In genomic region chr9:113375057-113376023, GRCh38 we compare ENCODE assay signal across 10 cellular contexts. TPM values are rescaled to one million over a fixed set of nuclear protein-coding genes. Genes with fewer than 3 reads are reported as not detected.
A peak's percentile ranks its signal among the peaks of the same experiment; 100 is the strongest.
DNase-seq lines count a peak whose midpoint lies in the region; ATAC-seq and TF ChIP-seq lines count a peak whose summit lies in the region.
"Had no signal": no experiment of that assay in that cellular context is flagged by ENCODE, and none has a peak within 500 bp of the region (broad histone marks: within the 10 kb centered on the region; RNA-seq: fewer than 3 reads in every experiment).

No MANE protein-coding gene starts in this region.

- no peaks in the 10 kb centered on the region for H3K27me3 ChIP-seq in adrenal gland
- no peaks in the 10 kb centered on the region for H3K27me3 ChIP-seq in right lobe of liver
- no peaks in the 10 kb centered on the region for H3K27me3 ChIP-seq in upper lobe of right lung
- H3K27me3 ChIP-seq in effector memory CD4-positive, alpha-beta T cell (replicated peaks; ENCODE audit: control insufficient read depth, insufficient read depth, low read length, poor library complexity, severe bottlenecking) = no peaks in the 10 kb centered on the region
- H3K27me3 ChIP-seq: neutrophil, tibial nerve had no signal

- H3K36me3 ChIP-seq in adrenal gland (replicated peaks in 1 of 2) (peaks cover 0 to 25% of the 10 kb centered on the region in 2 donors), right lobe of liver (peaks cover 0 to 25% (median 8%) of the 10 kb centered on the region in 4 donors), upper lobe of right lung (no peaks in the 10 kb centered on the region)
- peaks cover 17% of the 10 kb centered on the region for H3K36me3 ChIP-seq in effector memory CD4-positive, alpha-beta T cell (ENCODE audit: control insufficient read depth, insufficient read depth, low read length)

- TF ChIP-seq CTCF in adrenal gland (IDR thresholded peaks at IDR 0.05) (no peak), right lobe of liver (IDR thresholded peaks at IDR 0.05) (no peak), upper lobe of right lung (IDR thresholded peaks at IDR 0.05) (no peak)

- in situ Hi-C loops in ACHN (cut with HindIII; ENCODE audit: low pct_ligation_motif_present, low pct_unique_long_range_greater_than_20kb, low sequenced_read_pairs) = no loop called here

- intact Hi-C loops in adrenal gland (cut with DNase I) (no loop called here), right lobe of liver (cut with DNase I) (no loop called here), upper lobe of right lung (cut with DNase I) (no loop called here)

- peak overlapping the region; percentile 87 to 99 (median 91) for H3K27ac ChIP-seq in adrenal gland
- peak overlapping the region in 2 of 3 donors; percentile 70 to 83 for H3K27ac ChIP-seq in right lobe of liver
- H3K27ac ChIP-seq in upper lobe of right lung = no peak overlapping the region
- H3K27ac ChIP-seq in effector memory CD4-positive, alpha-beta T cell (ENCODE audit: insufficient read depth, low read length, poor library complexity, severe bottlenecking) = no peak overlapping the region
- H3K27ac ChIP-seq: neutrophil had no signal

- H3K9me3 ChIP-seq in adrenal gland (replicated peaks in 1 of 3) = no peaks in the 10 kb centered on the region
- H3K9me3 ChIP-seq in right lobe of liver = no peaks in the 10 kb centered on the region
- H3K9me3 ChIP-seq in upper lobe of right lung = no peaks in the 10 kb centered on the region
- no peaks in the 10 kb centered on the region for H3K9me3 ChIP-seq in effector memory CD4-positive, alpha-beta T cell (ENCODE audit: control insufficient read depth, low read length)
- H3K9me3 ChIP-seq: neutrophil, tibial nerve had no signal

- peak overlapping the region in 2 of 4 donors; percentile 78 to 99 for H3K4me3 ChIP-seq in adrenal gland
- H3K4me3 ChIP-seq in right lobe of liver = peak overlapping the region; percentile 68 to 99 (median 94)
- H3K4me3 ChIP-seq in upper lobe of right lung = peak overlapping the region; percentile 69
- no peak overlapping the region for H3K4me3 ChIP-seq in effector memory CD4-positive, alpha-beta T cell (ENCODE audit: insufficient read depth, low read depth, low read length, poor library complexity, severe bottlenecking)

- peak; percentile 9 for DNase-seq in stimulated activated CD4-positive, alpha-beta T cell treated with anti-CD3 and anti-CD28 coated beads, Interleukin-1b, Interleukin-23, amount 100 ng/mL, for 48 hours
- DNase-seq in stimulated activated CD4-positive, alpha-beta T cell treated with anti-CD3 and anti-CD28 coated beads, Interleukin-4, amount 100 ng/mL, for 1 hour = no peak
- DNase-seq in adrenal gland (peak; percentile 51 to 87 (median 82)), right lobe of liver (no peak), upper lobe of right lung (peak; percentile 25), ACHN (no peak), NOMO-1 treated with dmso at 0.1 percent for 144 hours (lab: John Stamatoyannopoulos, UW; ENCODE audit: unreplicated experiment) (no peak)
- DNase-seq in effector memory CD4-positive, alpha-beta T cell = no peak

- WGBS in adrenal gland, 4 donors = 47 to 66% (median 60%) methylated on average over 6 of the region's 6 CpGs
- 31% methylated on average over 5 of the region's 6 CpGs for whole genome bisulfite sequencing in right lobe of liver (ENCODE audit: insufficient coverage, low coverage, low lambda C conversion rate, missing lambda C conversion rate)

- ATAC-seq in right lobe of liver = peak in 1 of 4 donors; percentile 3
- ATAC-seq in upper lobe of right lung = no peak

- peak in 1 of 2 donors; percentile 67 for TF ChIP-seq POLR2A in adrenal gland (IDR thresholded peaks at IDR 0.05)
- no peak for TF ChIP-seq POLR2A in right lobe of liver (IDR thresholded peaks at IDR 0.05)

- H3K4me1 ChIP-seq in adrenal gland (replicated peaks in 1 of 2) (peaks cover 31 to 36% of the 10 kb centered on the region in 2 donors), right lobe of liver (peaks cover 0 to 45% (median 18%) of the 10 kb centered on the region in 4 donors), upper lobe of right lung (no peaks in the 10 kb centered on the region)
- peaks cover 3% of the 10 kb centered on the region for H3K4me1 ChIP-seq in effector memory CD4-positive, alpha-beta T cell (ENCODE audit: control insufficient read depth, insufficient read depth, low read length, poor library complexity, severe bottlenecking)

RNA-seq across cellular contexts. Expression of gene HDHD3, which starts 1.4 kb away (rescaled TPM):
- total RNA-seq in adrenal gland (100 to 1,000 TPM; 117 to 343 (median 243) TPM), right lobe of liver (10 to 100 TPM; 36.5 to 70.5 (median 67.1) TPM), upper lobe of right lung (10.4 TPM)
- polyA plus RNA-seq in adrenal gland = 100 to 1,000 TPM in 2 of 3 donors, 10 to 100 TPM in 1; 89.1 to 300 (median 180) TPM

RNA-seq across cellular contexts. Expression of gene ALAD, which starts 25.7 kb away (rescaled TPM):
- 100 to 1,000 TPM; 159 to 348 (median 245) TPM for total RNA-seq in adrenal gland
- 100 to 1,000 TPM; 112 to 244 (median 150) TPM for polyA plus RNA-seq in adrenal gland
- 100 to 1,000 TPM in 2 of 6 experiments, 10 to 100 TPM in 4; 35.3 to 140 (median 73.6) TPM for total RNA-seq in right lobe of liver
- 37.7 TPM for total RNA-seq in upper lobe of right lung

RNA-seq across cellular contexts. Expression of gene BSPRY, which starts 26.0 kb away (rescaled TPM):
- 10 to 100 TPM in 2 of 8 donors, 1 to 10 TPM in 6; 1.6 to 18.6 (median 6.0) TPM for total RNA-seq in adrenal gland
- polyA plus RNA-seq in adrenal gland = 1 to 10 TPM; 1.4 to 3.2 (median 1.5) TPM
- total RNA-seq in right lobe of liver = 1 to 10 TPM in 2 of 6 experiments, under 1 TPM in 4; 0.24 to 1.4 (median 0.78) TPM
- 10.8 TPM for total RNA-seq in upper lobe of right lung

RNA-seq across cellular contexts. Expression of gene POLE3, which starts 35.1 kb away (rescaled TPM):
- 10 to 100 TPM; 40.2 to 53.1 (median 42.5) TPM for total RNA-seq in adrenal gland
- polyA plus RNA-seq in adrenal gland = 10 to 100 TPM; 14.9 to 79.1 (median 23.6) TPM
- total RNA-seq in right lobe of liver = 10 to 100 TPM; 13.8 to 24.5 (median 16.6) TPM
- total RNA-seq in upper lobe of right lung = 31.0 TPM

RNA-seq across cellular contexts. Expression of gene C9orf43, which starts 35.2 kb away (rescaled TPM):
- total RNA-seq in adrenal gland (1 to 10 TPM in 4 of 8 donors, under 1 TPM in 4; 0.65 to 2.3 (median 1.3) TPM), right lobe of liver (1 to 10 TPM in 1 of 6 experiments, under 1 TPM in 5; 0.40 to 1.0 (median 0.50) TPM), upper lobe of right lung (not detected)
- 1 to 10 TPM; 1.8 to 5.1 (median 3.1) TPM for polyA plus RNA-seq in adrenal gland

Comparison
In these comparisons a context has a peak if more than half of its experiments do, and no peak if none do; other contexts are left out.
1. DNase-seq: peak in stimulated activated CD4-positive, alpha-beta T cell treated with anti-CD3 and anti-CD28 coated beads, Interleukin-1b, Interleukin-23, amount 100 ng/mL, for 48 hours (single experiment), adrenal gland (7 of 7) and upper lobe of right lung (single experiment); none in stimulated activated CD4-positive, alpha-beta T cell treated with anti-CD3 and anti-CD28 coated beads, Interleukin-4, amount 100 ng/mL, for 1 hour (single experiment), right lobe of liver (0 of 3), ACHN (single experiment), NOMO-1 treated with dmso at 0.1 percent for 144 hours (single experiment) and effector memory CD4-positive, alpha-beta T cell (0 of 3).
2. H3K27ac ChIP-seq: peak in adrenal gland (5 of 5) and right lobe of liver (2 of 3); none in upper lobe of right lung (single experiment) and effector memory CD4-positive, alpha-beta T cell (single experiment).